ENCODE assay signal across 11 cellular contexts in genomic region chr11:18749681-18750319, GRCh38. TPM values are rescaled to one million over a fixed set of nuclear protein-coding genes. Genes with fewer than 3 reads are reported as not detected.
DNase-seq lines count a peak whose midpoint lies in the region; ATAC-seq, FAIRE-seq and TF ChIP-seq lines count a peak whose summit lies in the region.
"Had no signal": no experiment of that assay in that cellular context is flagged by ENCODE, and none has a peak within 500 bp of the region (broad histone marks: within the 10 kb centered on the region; RNA-seq: fewer than 3 reads in every experiment).

No MANE protein-coding gene starts in this region.

- no peak for FAIRE-seq in urothelium cell line (lab: Jason Lieb, UNC)

- no peak overlapping the region for H3K4me3 Mint-ChIP-seq in activated T-cell treated with anti-CD3 and anti-CD28 coated beads, Interleukin-2, amount 50 U/mL, for 4 hours

- H3K4me3 ChIP-seq in astrocyte of the spinal cord (ENCODE audit: low read depth, low read length) = no peak overlapping the region

- intact Hi-C loops in Right ventricle myocardium inferior (cut with DNase I) = no loop called here
- intact Hi-C loops in cardiac septum (cut with DNase I) = no loop called here

- peaks cover 12% of the 10 kb centered on the region for H3K27me3 Mint-ChIP-seq in activated T-cell treated with anti-CD3 and anti-CD28 coated beads, Interleukin-2, amount 50 U/mL, for 4 hours (ENCODE audit: low read depth)

- peak; percentile 42 for ATAC-seq in Right ventricle myocardium inferior
- no peak for ATAC-seq in activated T-cell treated with anti-CD3 and anti-CD28 coated beads, Interleukin-2, amount 50 U/mL, for 4 hours

- H3K9me3 Mint-ChIP-seq in activated T-cell treated with anti-CD3 and anti-CD28 coated beads, Interleukin-2, amount 50 U/mL, for 4 hours = no peaks in the 10 kb centered on the region

- no peak for TF ChIP-seq CTCF in astrocyte of the spinal cord (IDR thresholded peaks at IDR 0.05; ENCODE audit: low read depth, low read length)

- DNase-seq in Right ventricle myocardium inferior (ENCODE audit: missing footprints) (no peak), cardiac septum (ENCODE audit: low spot score) (no peak), astrocyte of the spinal cord (ENCODE audit: low read depth, low spot score) (peak; percentile 65), inferior parietal cortex (ENCODE audit: extremely low spot score) (peak; percentile 59), urothelium cell line (ENCODE audit: low spot score) (peak; percentile 91), NCI-H146 (lab: John Stamatoyannopoulos, UW) (no peak), NCI-H2029 (lab: John Stamatoyannopoulos, UW) (no peak)
- no peak for DNase-seq in activated T-cell treated with anti-CD3 and anti-CD28 coated beads, Interleukin-2, amount 50 U/mL, for 4 hours
- DNase-seq: activated CD4-positive, alpha-beta T cell treated with anti-CD3 and anti-CD28 coated beads, Interleukin-2, amount 50 U/mL, for 1 hour; NCI-H1436 had no signal

- in situ Hi-C loops in astrocyte of the spinal cord (cut with HindIII; ENCODE audit: low sequenced_read_pairs) = no loop called here

- H3K36me3 Mint-ChIP-seq in activated T-cell treated with anti-CD3 and anti-CD28 coated beads, Interleukin-2, amount 50 U/mL, for 4 hours (ENCODE audit: insufficient read depth) = no peaks in the 10 kb centered on the region

- no peaks in the 10 kb centered on the region for H3K4me1 Mint-ChIP-seq in activated T-cell treated with anti-CD3 and anti-CD28 coated beads, Interleukin-2, amount 50 U/mL, for 4 hours (ENCODE audit: low read depth)

RNA-seq across cellular contexts. Expression of gene IGSF22, which starts 23.8 kb away (rescaled TPM):
- total RNA-seq in Right ventricle myocardium inferior (1.4 TPM), cardiac septum (1.1 TPM)
- total RNA-seq in activated T-cell treated with anti-CD3 and anti-CD28 coated beads, Interleukin-2, amount 50 U/mL, for 4 hours = under 1 TPM; 0.16 to 0.60 (median 0.53) TPM

RNA-seq across cellular contexts. Expression of gene PTPN5, which starts 41.8 kb away (rescaled TPM):
- total RNA-seq in Right ventricle myocardium inferior (0.27 TPM), cardiac septum (3.8 TPM)
- total RNA-seq in activated T-cell treated with anti-CD3 and anti-CD28 coated beads, Interleukin-2, amount 50 U/mL, for 4 hours = not detected
- total RNA-seq: epithelial cell of proximal tubule had no signal

RNA-seq across cellular contexts. Expression of gene TMEM86A, which starts 51.2 kb away (rescaled TPM):
- total RNA-seq in Right ventricle myocardium inferior (4.6 TPM), cardiac septum (2.6 TPM)
- under 1 TPM; 0.13 to 0.38 (median 0.18) TPM for total RNA-seq in activated T-cell treated with anti-CD3 and anti-CD28 coated beads, Interleukin-2, amount 50 U/mL, for 4 hours

Comparison
In these comparisons a context has a peak if more than half of its experiments do, and no peak if none do; other contexts are left out.
1. DNase-seq: peak in astrocyte of the spinal cord (single experiment), inferior parietal cortex (single experiment) and urothelium cell line (single experiment); none in Right ventricle myocardium inferior (single experiment), cardiac septum (single experiment), NCI-H146 (single experiment), NCI-H2029 (single experiment) and activated T-cell treated with anti-CD3 and anti-CD28 coated beads, Interleukin-2, amount 50 U/mL, for 4 hours (single experiment).